Comparison of ENCODE assay signal across 19 cellular contexts in the genomic region with DNA sequence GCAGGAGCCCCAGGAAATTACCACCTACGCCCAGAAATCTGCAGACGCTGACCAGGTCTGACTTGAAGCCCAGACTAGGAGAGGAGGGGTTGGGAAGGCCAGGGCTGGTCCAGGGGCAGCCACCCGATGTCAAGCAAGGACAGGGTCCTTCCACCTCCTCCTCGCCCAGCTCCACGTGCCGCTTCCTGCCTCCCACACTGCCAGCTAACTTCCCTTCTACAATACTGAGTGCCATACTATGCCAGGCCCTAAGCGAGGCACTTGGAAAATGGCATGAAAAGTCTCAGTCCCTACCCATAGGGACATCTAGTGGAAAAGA.
"Had no signal": no experiment of that assay in that cellular context is flagged by ENCODE, and none has a peak within 500 bp of the region (broad histone marks: within the 10 kb centered on the region; RNA-seq: fewer than 3 reads in every experiment).

No MANE protein-coding gene starts in this region.

- H3K4me2 ChIP-seq: hepatocyte had no signal

- DNase-seq: colonic mucosa; dermis blood vessel endothelial cell; foreskin keratinocyte; head of caudate nucleus; left ventricle myocardium inferior; mesendoderm; naive thymus-derived CD4-positive, alpha-beta T cell; nephron progenitor cell; posterior cingulate gyrus; stimulated activated CD4-positive, alpha-beta T cell treated with anti-CD3 and anti-CD28 coated beads, Interleukin-12 subunit alpha, Interleukin-12 subunit beta, amount 100 ng/mL, for 4 hours; stimulated activated naive CD4-positive, alpha-beta T cell; stomach; substantia nigra; transverse colon had no signal

- H3K4me3 ChIP-seq: colonic mucosa, hepatocyte, left ventricle myocardium inferior, skin epidermis, stomach, thoracic aorta, transverse colon, vagina had no signal

- H3K79me2 ChIP-seq: hepatocyte had no signal

- FAIRE-seq: islet of Langerhans had no signal

- H3K36me3 ChIP-seq: colonic mucosa had no signal

- H3K9me3 Mint-ChIP-seq: naive thymus-derived CD4-positive, alpha-beta T cell; nephron progenitor cell had no signal

- H3K27me3 ChIP-seq: colonic mucosa, foreskin keratinocyte, hepatocyte, stomach, transverse colon, vagina had no signal

- H3K27ac ChIP-seq: colonic mucosa, foreskin keratinocyte, hepatocyte, left ventricle myocardium inferior, skin epidermis, stomach, thoracic aorta, transverse colon, vagina had no signal

- H2AFZ ChIP-seq: hepatocyte had no signal

- H3K4me1 ChIP-seq: colonic mucosa, foreskin keratinocyte, left ventricle myocardium inferior, transverse colon, vagina had no signal

- H3K9me3 ChIP-seq: colonic mucosa, left ventricle myocardium inferior, stomach, thoracic aorta, transverse colon, vagina had no signal

- H3K27me3 Mint-ChIP-seq: naive thymus-derived CD4-positive, alpha-beta T cell had no signal

- H3K4me3 Mint-ChIP-seq: naive thymus-derived CD4-positive, alpha-beta T cell; nephron progenitor cell had no signal
